In genomic region chr2:223460774-223461211, GRCh38 we compare ENCODE assay signal across 11 cellular contexts.
A peak's percentile ranks its signal among the peaks of the same experiment; 100 is the strongest.
DNase-seq lines count a peak whose midpoint lies in the region; ATAC-seq and TF ChIP-seq lines count a peak whose summit lies in the region.
"Had no signal": no experiment of that assay in that cellular context is flagged by ENCODE, and none has a peak within 500 bp of the region (broad histone marks: within the 10 kb centered on the region; RNA-seq: fewer than 3 reads in every experiment).

No MANE protein-coding gene starts in this region.

- H3K36me3 Mint-ChIP-seq in activated CD4-positive, alpha-beta T cell treated with anti-CD3 and anti-CD28 coated beads, Interleukin-2, amount 10 ng/mL, durations not matched to agents 24 days and 14 days (ENCODE audit: low read depth): no peaks in the 10 kb centered on the region
- H3K36me3 Mint-ChIP-seq in activated T-cell treated with anti-CD3 and anti-CD28 coated beads, Interleukin-2, amount 50 U/mL, for 4 hours (ENCODE audit: insufficient read depth): no peaks in the 10 kb centered on the region
- H3K36me3 Mint-ChIP-seq in Caco-2 (ENCODE audit: insufficient read depth, unreplicated experiment): no peaks in the 10 kb centered on the region
- H3K36me3 Mint-ChIP-seq: CD4-positive, CD25-positive, alpha-beta regulatory T cell had no signal

- CTCF ChIA-PET in Caco-2 (lab: Charles Lee): no interaction called here

- no peaks in the 10 kb centered on the region for H3K36me3 ChIP-seq in Caco-2 (ENCODE audit: control insufficient read depth, insufficient read depth, low read length)
- H3K36me3 ChIP-seq: vagina had no signal

- no peaks in the 10 kb centered on the region for H3K4me1 ChIP-seq in Caco-2

- no peaks in the 10 kb centered on the region for H3K4me1 Mint-ChIP-seq in activated CD4-positive, alpha-beta T cell treated with anti-CD3 and anti-CD28 coated beads, Interleukin-2, amount 10 ng/mL, durations not matched to agents 24 days and 14 days
- no peaks in the 10 kb centered on the region for H3K4me1 Mint-ChIP-seq in activated T-cell treated with anti-CD3 and anti-CD28 coated beads, Interleukin-2, amount 50 U/mL, for 4 hours (ENCODE audit: low read depth)
- H3K4me1 Mint-ChIP-seq in Caco-2 (ENCODE audit: low read depth, unreplicated experiment): no peaks in the 10 kb centered on the region

- no peak overlapping the region for H3K27ac Mint-ChIP-seq in activated CD4-positive, alpha-beta T cell treated with anti-CD3 and anti-CD28 coated beads, Interleukin-2, amount 10 ng/mL, durations not matched to agents 24 days and 14 days
- no peak overlapping the region for H3K27ac Mint-ChIP-seq in Caco-2 (ENCODE audit: unreplicated experiment)
- H3K27ac Mint-ChIP-seq: CD4-positive, CD25-positive, alpha-beta regulatory T cell had no signal

- DNase-seq in activated CD4-positive, alpha-beta T cell treated with anti-CD3 and anti-CD28 coated beads, Interleukin-2, amount 10 ng/mL, durations not matched to agents 24 days and 14 days: peak; percentile 29
- DNase-seq in activated CD4-positive, alpha-beta T cell treated with anti-CD3 and anti-CD28 coated beads, Interleukin-2, amount 50 U/mL, for 1 hour: no peak
- DNase-seq in NCI-H748 (lab: John Stamatoyannopoulos, UW; ENCODE audit: unreplicated experiment) (peak; percentile 78), dermis microvascular lymphatic vessel endothelial cell (ENCODE audit: low read depth in 2 of 2) (peak; percentile 31 to 43), stromal cell of bone marrow (ENCODE audit: low read depth) (peak; percentile 40), posterior vena cava (ENCODE audit: low spot score) (no peak), Caco-2 (no peak)
- DNase-seq in activated T-cell treated with anti-CD3 and anti-CD28 coated beads, Interleukin-2, amount 50 U/mL, for 4 hours: no peak
- DNase-seq: CD4-positive, CD25-positive, alpha-beta regulatory T cell; erythroblast had no signal

- no peak overlapping the region for H3K4me3 ChIP-seq in Caco-2 (ENCODE audit: low read depth, low read length)
- H3K4me3 ChIP-seq: vagina had no signal

- POLR2A ChIA-PET in Caco-2 (lab: Charles Lee): no interaction called here

- no peaks in the 10 kb centered on the region for H3K27me3 Mint-ChIP-seq in activated CD4-positive, alpha-beta T cell treated with anti-CD3 and anti-CD28 coated beads, Interleukin-2, amount 10 ng/mL, durations not matched to agents 24 days and 14 days
- no peaks in the 10 kb centered on the region for H3K27me3 Mint-ChIP-seq in activated T-cell treated with anti-CD3 and anti-CD28 coated beads, Interleukin-2, amount 50 U/mL, for 4 hours (ENCODE audit: low read depth)
- no peaks in the 10 kb centered on the region for H3K27me3 Mint-ChIP-seq in Caco-2 (ENCODE audit: insufficient read depth, unreplicated experiment)
- H3K27me3 Mint-ChIP-seq: CD4-positive, CD25-positive, alpha-beta regulatory T cell had no signal

- no peak for TF ChIP-seq CTCF in Caco-2 (IDR thresholded peaks at IDR 0.05; ENCODE audit: insufficient read depth in 1 of 2, low read depth in 1 of 2, low read length in 1 of 2, severe bottlenecking in 1 of 2, unreplicated experiment in 1 of 2)

- H3K4me3 Mint-ChIP-seq in activated CD4-positive, alpha-beta T cell treated with anti-CD3 and anti-CD28 coated beads, Interleukin-2, amount 10 ng/mL, durations not matched to agents 24 days and 14 days: no peak overlapping the region
- no peak overlapping the region for H3K4me3 Mint-ChIP-seq in activated T-cell treated with anti-CD3 and anti-CD28 coated beads, Interleukin-2, amount 50 U/mL, for 4 hours
- H3K4me3 Mint-ChIP-seq in Caco-2 (ENCODE audit: unreplicated experiment): no peak overlapping the region
- H3K4me3 Mint-ChIP-seq: CD4-positive, CD25-positive, alpha-beta regulatory T cell had no signal

- intact Hi-C loops in activated CD4-positive, alpha-beta T cell treated with anti-CD3 and anti-CD28 coated beads, Interleukin-2, amount 10 ng/mL, durations not matched to agents 24 days and 14 days (cut with micrococcal nuclease): no loop called here
- intact Hi-C loops in posterior vena cava (cut with DNase I): no loop called here
- intact Hi-C loops in Caco-2 (cut with micrococcal nuclease; ENCODE audit: unreplicated experiment): no loop called here

- no peaks in the 10 kb centered on the region for H3K27me3 ChIP-seq in Caco-2 (replicated peaks; ENCODE audit: control insufficient read depth, insufficient read depth, low read length)
- H3K27me3 ChIP-seq: vagina had no signal

- H3K9me3 Mint-ChIP-seq in activated CD4-positive, alpha-beta T cell treated with anti-CD3 and anti-CD28 coated beads, Interleukin-2, amount 10 ng/mL, durations not matched to agents 24 days and 14 days: no peaks in the 10 kb centered on the region
- H3K9me3 Mint-ChIP-seq in activated T-cell treated with anti-CD3 and anti-CD28 coated beads, Interleukin-2, amount 50 U/mL, for 4 hours: no peaks in the 10 kb centered on the region
- peaks cover 15% of the 10 kb centered on the region for H3K9me3 Mint-ChIP-seq in Caco-2 (ENCODE audit: unreplicated experiment)

- no peak for ATAC-seq in activated T-cell treated with anti-CD3 and anti-CD28 coated beads, Interleukin-2, amount 50 U/mL, for 4 hours

- H3K9me3 ChIP-seq in Caco-2: no peaks in the 10 kb centered on the region
- H3K9me3 ChIP-seq: vagina had no signal

- BruUV-seq in Caco-2 (replicated peaks; lab: Mats Ljungman, UMichigan): no TSS peak

Comparison
In these comparisons a context has a peak if more than half of its experiments do, and no peak if none do; other contexts are left out.
1. DNase-seq: peak in activated CD4-positive, alpha-beta T cell treated with anti-CD3 and anti-CD28 coated beads, Interleukin-2, amount 10 ng/mL, durations not matched to agents 24 days and 14 days (single experiment), NCI-H748 (single experiment), dermis microvascular lymphatic vessel endothelial cell (2 of 2) and stromal cell of bone marrow (single experiment); none in activated CD4-positive, alpha-beta T cell treated with anti-CD3 and anti-CD28 coated beads, Interleukin-2, amount 50 U/mL, for 1 hour (single experiment), posterior vena cava (single experiment), activated T-cell treated with anti-CD3 and anti-CD28 coated beads, Interleukin-2, amount 50 U/mL, for 4 hours (single experiment) and Caco-2 (0 of 2).